Comparison of ENCODE assay signal across 8 cellular contexts in the genomic region with DNA sequence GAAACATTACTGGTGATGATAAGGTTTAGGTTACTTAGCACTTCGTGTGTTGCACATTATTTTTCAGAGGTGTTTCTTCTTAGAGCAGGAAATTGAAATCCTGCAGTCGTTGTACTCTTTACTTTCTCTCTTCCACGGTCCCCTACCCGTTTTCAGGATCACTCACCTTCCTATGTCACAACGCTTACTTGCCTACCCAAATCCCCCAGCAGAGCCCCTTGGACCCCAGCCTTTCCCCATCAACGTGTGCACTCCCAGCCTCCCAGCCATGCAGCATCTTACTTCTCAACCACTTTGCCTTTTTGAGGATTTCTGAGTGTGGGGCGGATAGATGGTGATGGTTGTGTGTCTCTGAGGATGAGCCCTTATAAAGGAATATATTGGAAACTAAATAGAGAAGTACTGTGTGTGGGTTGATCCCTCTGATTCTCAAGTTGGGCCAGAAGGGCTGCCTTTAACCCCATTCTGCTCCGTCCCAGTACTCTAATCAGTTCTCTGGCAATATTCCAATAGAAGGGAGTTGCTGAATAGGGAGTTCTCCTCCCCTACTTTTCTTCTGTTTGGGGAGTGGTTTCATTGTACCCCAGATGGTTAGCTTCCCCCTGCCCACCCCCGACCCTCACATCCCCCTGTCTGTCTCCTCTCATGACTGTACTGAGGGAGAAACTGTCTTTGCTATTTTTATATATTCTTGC. TPM values are rescaled to one million over a fixed set of nuclear protein-coding genes. Genes with fewer than 3 reads are reported as not detected.
A peak's percentile ranks its signal among the peaks of the same experiment; 100 is the strongest.
DNase-seq lines count a peak whose midpoint lies in the region; ATAC-seq, FAIRE-seq and TF ChIP-seq lines count a peak whose summit lies in the region.
"Had no signal": no experiment of that assay in that cellular context is flagged by ENCODE, and none has a peak within 500 bp of the region (broad histone marks: within the 10 kb centered on the region; RNA-seq: fewer than 3 reads in every experiment).

No MANE protein-coding gene starts in this region.

- H3K9me3 Mint-ChIP-seq in activated naive CD8-positive, alpha-beta T cell treated with anti-CD3 and anti-CD28 coated beads, Interleukin-2, amount 50 U/mL, for 24 hours = no peaks in the 10 kb centered on the region
- no peaks in the 10 kb centered on the region for H3K9me3 Mint-ChIP-seq in stimulated activated naive B cell treated with anti-CD40 and anti-IgM and Interleukin-4, amounts not matched to agents 10 μg/mL and 1 μg/mL and 100 μg/mL, for 72 hours

- no peak for TF ChIP-seq POLR2A in GM12892 (IDR thresholded peaks at IDR 0.05; ENCODE audit: low read depth, low read length)

- no peak overlapping the region for H3K27ac ChIP-seq in iPS DF 6.9 (ENCODE audit: low read length)

- peaks cover 1% of the 10 kb centered on the region; the same call in 1 of the 2 replicates for H3K4me1 ChIP-seq in iPS DF 6.9 (ENCODE audit: control insufficient read depth, insufficient read depth, low read length)

- peaks cover 8% of the 10 kb centered on the region for H3K27me3 Mint-ChIP-seq in activated naive CD8-positive, alpha-beta T cell treated with anti-CD3 and anti-CD28 coated beads, Interleukin-2, amount 50 U/mL, for 24 hours
- H3K27me3 Mint-ChIP-seq in stimulated activated naive B cell treated with anti-CD40 and anti-IgM and Interleukin-4, amounts not matched to agents 10 μg/mL and 1 μg/mL and 100 μg/mL, for 72 hours = peaks cover 33 to 40% of the 10 kb centered on the region in 2 donors

- no CpG with 5 or more reads among the region's 9 CpGs for WGBS in iPS DF 6.9 (ENCODE audit: insufficient coverage, insufficient read length)

- no peaks in the 10 kb centered on the region for H3K36me3 Mint-ChIP-seq in activated naive CD8-positive, alpha-beta T cell treated with anti-CD3 and anti-CD28 coated beads, Interleukin-2, amount 50 U/mL, for 24 hours (ENCODE audit: low read depth)
- no peaks in the 10 kb centered on the region for H3K36me3 Mint-ChIP-seq in stimulated activated naive B cell treated with anti-CD40 and anti-IgM and Interleukin-4, amounts not matched to agents 10 μg/mL and 1 μg/mL and 100 μg/mL, for 72 hours

- no peak for ATAC-seq in activated naive CD8-positive, alpha-beta T cell treated with anti-CD3 and anti-CD28 coated beads, Interleukin-2, amount 50 U/mL, for 24 hours
- no peak for ATAC-seq in stimulated activated naive B cell treated with anti-CD40 and anti-IgM and Interleukin-4, amounts not matched to agents 10 μg/mL and 1 μg/mL and 100 μg/mL, for 72 hours (replicated peaks)

- peaks cover 10% of the 10 kb centered on the region for H3K27me3 ChIP-seq in iPS DF 6.9 (ENCODE audit: control insufficient read depth, insufficient read depth, low read length)

- FAIRE-seq in GM12892 (lab: Jason Lieb, UNC) = no peak

- peak overlapping the region; percentile 86 for H3K27ac Mint-ChIP-seq in activated naive CD8-positive, alpha-beta T cell treated with anti-CD3 and anti-CD28 coated beads, Interleukin-2, amount 50 U/mL, for 24 hours
- H3K27ac Mint-ChIP-seq in stimulated activated naive B cell treated with anti-CD40 and anti-IgM and Interleukin-4, amounts not matched to agents 10 μg/mL and 1 μg/mL and 100 μg/mL, for 72 hours = peak overlapping the region; percentile 38

- peaks cover 45% of the 10 kb centered on the region for H3K4me1 Mint-ChIP-seq in activated naive CD8-positive, alpha-beta T cell treated with anti-CD3 and anti-CD28 coated beads, Interleukin-2, amount 50 U/mL, for 24 hours
- H3K4me1 Mint-ChIP-seq in stimulated activated naive B cell treated with anti-CD40 and anti-IgM and Interleukin-4, amounts not matched to agents 10 μg/mL and 1 μg/mL and 100 μg/mL, for 72 hours = peaks cover 6 to 18% of the 10 kb centered on the region in 2 donors

- H3K9me3 ChIP-seq in iPS DF 6.9 (ENCODE audit: control insufficient read depth, insufficient read depth, low read length) = no peaks in the 10 kb centered on the region

- H3K36me3 ChIP-seq in iPS DF 6.9 (ENCODE audit: control insufficient read depth, insufficient read depth, low read length) = no peaks in the 10 kb centered on the region

- DNase-seq in HPDE6-E6E7 (ENCODE audit: extremely low spot score) = peak; percentile 2
- no peak for DNase-seq in activated naive CD8-positive, alpha-beta T cell treated with anti-CD3 and anti-CD28 coated beads, Interleukin-2, amount 50 U/mL, for 24 hours
- DNase-seq in iPS DF 6.9 (ENCODE audit: low read depth, low spot score) = no peak
- no peak for DNase-seq in stimulated activated naive B cell treated with anti-CD40 and anti-IgM and Interleukin-4, amounts not matched to agents 10 μg/mL and 1 μg/mL and 100 μg/mL, for 72 hours
- no peak for DNase-seq in GM12892 (ENCODE audit: insufficient read length)
- DNase-seq in HuH-7.5 (ENCODE audit: low spot score) = no peak
- DNase-seq in DMS153 treated with DMSO at 0.1 percent for 48 hours (lab: John Stamatoyannopoulos, UW; ENCODE audit: unreplicated experiment) = no peak
- DNase-seq: activated CD8-positive, alpha-beta memory T cell treated with anti-CD3 and anti-CD28 coated beads, Interleukin-2, amount 50 U/mL, for 4 hours had no signal

- H3K4me3 Mint-ChIP-seq in activated naive CD8-positive, alpha-beta T cell treated with anti-CD3 and anti-CD28 coated beads, Interleukin-2, amount 50 U/mL, for 24 hours = peak overlapping the region; percentile 81
- H3K4me3 Mint-ChIP-seq in stimulated activated naive B cell treated with anti-CD40 and anti-IgM and Interleukin-4, amounts not matched to agents 10 μg/mL and 1 μg/mL and 100 μg/mL, for 72 hours = peak overlapping the region; percentile 58 to 62

- H3K4me3 ChIP-seq in iPS DF 6.9 (ENCODE audit: low read length) = peak overlapping the region; percentile 37; the same call in 1 of the 2 replicates

RNA-seq across cellular contexts. Expression of gene MID2, which starts 1.6 kb away (rescaled TPM):
- polyA plus RNA-seq in GM12892 (2012; ENCODE audit: missing spikeins) = not detected

RNA-seq across cellular contexts. Expression of gene NCBP2L, which starts 49.8 kb away (rescaled TPM):
- not detected for polyA plus RNA-seq in GM12892 (2012; ENCODE audit: missing spikeins)

RNA-seq across cellular contexts. Expression of gene TSC22D3, which starts 51.7 kb away (rescaled TPM):
- polyA plus RNA-seq in GM12892 (2012; ENCODE audit: missing spikeins) = 31.8 TPM
